Comparison of ENCODE assay signal across 2 cellular contexts in genomic region chr7:67732898-67733297, GRCh38.
A peak's percentile ranks its signal among the peaks of the same experiment; 100 is the strongest.
TF ChIP-seq lines count a peak whose summit lies in the region.

No MANE protein-coding gene starts in this region.

TF ChIP-seq in K562, 482 proteins besides CTCF, POLR2A, EP300 and RAD21 (continued from another document and continues in another):
- no peak for TF ChIP-seq USF1 (CRISPR knock-in tag; IDR thresholded peaks at IDR 0.05)
- TF ChIP-seq TBL1XR1 (IDR thresholded peaks at IDR 0.05; ENCODE audit: low read length in 2 of 2) = no peak
- TF ChIP-seq MCM7 (IDR thresholded peaks at IDR 0.05) = 0 out of 4 replicates have a peak, but pooled peaks of 1 of the 2 experiments have one; percentile 26
- TF ChIP-seq, protein P1, sequence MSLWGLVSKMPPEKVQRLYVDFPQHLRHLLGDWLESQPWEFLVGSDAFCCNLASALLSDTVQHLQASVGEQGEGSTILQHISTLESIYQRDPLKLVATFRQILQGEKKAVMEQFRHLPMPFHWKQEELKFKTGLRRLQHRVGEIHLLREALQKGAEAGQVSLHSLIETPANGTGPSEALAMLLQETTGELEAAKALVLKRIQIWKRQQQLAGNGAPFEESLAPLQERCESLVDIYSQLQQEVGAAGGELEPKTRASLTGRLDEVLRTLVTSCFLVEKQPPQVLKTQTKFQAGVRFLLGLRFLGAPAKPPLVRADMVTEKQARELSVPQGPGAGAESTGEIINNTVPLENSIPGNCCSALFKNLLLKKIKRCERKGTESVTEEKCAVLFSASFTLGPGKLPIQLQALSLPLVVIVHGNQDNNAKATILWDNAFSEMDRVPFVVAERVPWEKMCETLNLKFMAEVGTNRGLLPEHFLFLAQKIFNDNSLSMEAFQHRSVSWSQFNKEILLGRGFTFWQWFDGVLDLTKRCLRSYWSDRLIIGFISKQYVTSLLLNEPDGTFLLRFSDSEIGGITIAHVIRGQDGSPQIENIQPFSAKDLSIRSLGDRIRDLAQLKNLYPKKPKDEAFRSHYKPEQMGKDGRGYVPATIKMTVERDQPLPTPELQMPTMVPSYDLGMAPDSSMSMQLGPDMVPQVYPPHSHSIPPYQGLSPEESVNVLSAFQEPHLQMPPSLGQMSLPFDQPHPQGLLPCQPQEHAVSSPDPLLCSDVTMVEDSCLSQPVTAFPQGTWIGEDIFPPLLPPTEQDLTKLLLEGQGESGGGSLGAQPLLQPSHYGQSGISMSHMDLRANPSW (CRISPR knock-in tag; IDR thresholded peaks at IDR 0.05) = no peak
- TF ChIP-seq NFIC (IDR thresholded peaks at IDR 0.05) = 0 out of 2 replicates have a peak, but pooled peaks have one; percentile 8
- TF ChIP-seq HDAC1 (IDR thresholded peaks at IDR 0.05) = peak in 1 of 2 experiments; percentile 57; a peak in 2 of 4 replicates
- TF ChIP-seq CBX3 (IDR thresholded peaks at IDR 0.05; ENCODE audit: borderline replicate concordance in 1 of 2, low read length in 2 of 2) = no peak
- TF ChIP-seq ZNF507 (tag; conservative IDR thresholded peaks at IDR 0.05) = no peak
- peak; percentile 66 for TF ChIP-seq BCOR (IDR thresholded peaks at IDR 0.05)
- TF ChIP-seq, protein P2, sequence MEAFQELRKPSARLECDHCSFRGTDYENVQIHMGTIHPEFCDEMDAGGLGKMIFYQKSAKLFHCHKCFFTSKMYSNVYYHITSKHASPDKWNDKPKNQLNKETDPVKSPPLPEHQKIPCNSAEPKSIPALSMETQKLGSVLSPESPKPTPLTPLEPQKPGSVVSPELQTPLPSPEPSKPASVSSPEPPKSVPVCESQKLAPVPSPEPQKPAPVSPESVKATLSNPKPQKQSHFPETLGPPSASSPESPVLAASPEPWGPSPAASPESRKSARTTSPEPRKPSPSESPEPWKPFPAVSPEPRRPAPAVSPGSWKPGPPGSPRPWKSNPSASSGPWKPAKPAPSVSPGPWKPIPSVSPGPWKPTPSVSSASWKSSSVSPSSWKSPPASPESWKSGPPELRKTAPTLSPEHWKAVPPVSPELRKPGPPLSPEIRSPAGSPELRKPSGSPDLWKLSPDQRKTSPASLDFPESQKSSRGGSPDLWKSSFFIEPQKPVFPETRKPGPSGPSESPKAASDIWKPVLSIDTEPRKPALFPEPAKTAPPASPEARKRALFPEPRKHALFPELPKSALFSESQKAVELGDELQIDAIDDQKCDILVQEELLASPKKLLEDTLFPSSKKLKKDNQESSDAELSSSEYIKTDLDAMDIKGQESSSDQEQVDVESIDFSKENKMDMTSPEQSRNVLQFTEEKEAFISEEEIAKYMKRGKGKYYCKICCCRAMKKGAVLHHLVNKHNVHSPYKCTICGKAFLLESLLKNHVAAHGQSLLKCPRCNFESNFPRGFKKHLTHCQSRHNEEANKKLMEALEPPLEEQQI (IDR thresholded peaks at IDR 0.05) = 0 out of 2 replicates have a peak, but pooled peaks have one; percentile 39
- TF ChIP-seq, protein P3, sequence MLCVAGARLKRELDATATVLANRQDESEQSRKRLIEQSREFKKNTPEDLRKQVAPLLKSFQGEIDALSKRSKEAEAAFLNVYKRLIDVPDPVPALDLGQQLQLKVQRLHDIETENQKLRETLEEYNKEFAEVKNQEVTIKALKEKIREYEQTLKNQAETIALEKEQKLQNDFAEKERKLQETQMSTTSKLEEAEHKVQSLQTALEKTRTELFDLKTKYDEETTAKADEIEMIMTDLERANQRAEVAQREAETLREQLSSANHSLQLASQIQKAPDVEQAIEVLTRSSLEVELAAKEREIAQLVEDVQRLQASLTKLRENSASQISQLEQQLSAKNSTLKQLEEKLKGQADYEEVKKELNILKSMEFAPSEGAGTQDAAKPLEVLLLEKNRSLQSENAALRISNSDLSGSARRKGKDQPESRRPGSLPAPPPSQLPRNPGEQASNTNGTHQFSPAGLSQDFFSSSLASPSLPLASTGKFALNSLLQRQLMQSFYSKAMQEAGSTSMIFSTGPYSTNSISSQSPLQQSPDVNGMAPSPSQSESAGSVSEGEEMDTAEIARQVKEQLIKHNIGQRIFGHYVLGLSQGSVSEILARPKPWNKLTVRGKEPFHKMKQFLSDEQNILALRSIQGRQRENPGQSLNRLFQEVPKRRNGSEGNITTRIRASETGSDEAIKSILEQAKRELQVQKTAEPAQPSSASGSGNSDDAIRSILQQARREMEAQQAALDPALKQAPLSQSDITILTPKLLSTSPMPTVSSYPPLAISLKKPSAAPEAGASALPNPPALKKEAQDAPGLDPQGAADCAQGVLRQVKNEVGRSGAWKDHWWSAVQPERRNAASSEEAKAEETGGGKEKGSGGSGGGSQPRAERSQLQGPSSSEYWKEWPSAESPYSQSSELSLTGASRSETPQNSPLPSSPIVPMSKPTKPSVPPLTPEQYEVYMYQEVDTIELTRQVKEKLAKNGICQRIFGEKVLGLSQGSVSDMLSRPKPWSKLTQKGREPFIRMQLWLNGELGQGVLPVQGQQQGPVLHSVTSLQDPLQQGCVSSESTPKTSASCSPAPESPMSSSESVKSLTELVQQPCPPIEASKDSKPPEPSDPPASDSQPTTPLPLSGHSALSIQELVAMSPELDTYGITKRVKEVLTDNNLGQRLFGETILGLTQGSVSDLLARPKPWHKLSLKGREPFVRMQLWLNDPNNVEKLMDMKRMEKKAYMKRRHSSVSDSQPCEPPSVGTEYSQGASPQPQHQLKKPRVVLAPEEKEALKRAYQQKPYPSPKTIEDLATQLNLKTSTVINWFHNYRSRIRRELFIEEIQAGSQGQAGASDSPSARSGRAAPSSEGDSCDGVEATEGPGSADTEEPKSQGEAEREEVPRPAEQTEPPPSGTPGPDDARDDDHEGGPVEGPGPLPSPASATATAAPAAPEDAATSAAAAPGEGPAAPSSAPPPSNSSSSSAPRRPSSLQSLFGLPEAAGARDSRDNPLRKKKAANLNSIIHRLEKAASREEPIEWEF (CRISPR knock-in tag; IDR thresholded peaks at IDR 0.05) = 0 out of 2 replicates have a peak, but pooled peaks have one; percentile 52
- TF ChIP-seq GATA2 (CRISPR knock-in tag; IDR thresholded peaks at IDR 0.05) = no peak
- no peak for TF ChIP-seq NBN (IDR thresholded peaks at IDR 0.05; ENCODE audit: low read depth)
- TF ChIP-seq ZNF3 (CRISPR knock-in tag; IDR thresholded peaks at IDR 0.05) = no peak
- TF ChIP-seq RBM34 (IDR thresholded peaks at IDR 0.05; ENCODE audit: borderline replicate concordance, insufficient read depth, low read length) = no peak
- TF ChIP-seq SOX6 (IDR thresholded peaks at IDR 0.05) = no peak
- no peak for TF ChIP-seq SMARCA4 (IDR thresholded peaks at IDR 0.05)
- TF ChIP-seq LARP7 (IDR thresholded peaks at IDR 0.05) = no peak

TF ChIP-seq in H1, 55 proteins besides CTCF, POLR2A, EP300 and RAD21 (continued from another document):
- TF ChIP-seq RFX5 (IDR thresholded peaks at IDR 0.05; ENCODE audit: borderline replicate concordance, low read depth, low read length) (no peak), CHD2 (IDR thresholded peaks at IDR 0.05; ENCODE audit: low read length) (no peak), NANOG (IDR thresholded peaks at IDR 0.05; ENCODE audit: insufficient read depth, low read depth, low read length, poor library complexity, severe bottlenecking) (no peak), SP1 (IDR thresholded peaks at IDR 0.05; ENCODE audit: low read depth, low read length) (no peak), SUZ12 (IDR thresholded peaks at IDR 0.05; ENCODE audit: low read length) (no peak), PHF8 (conservative IDR thresholded peaks at IDR 0.05; ENCODE audit: low read depth, low read length) (no peak)
